ENCODE assay signal across 8 cellular contexts in genomic region chr17:45221081-45221996, GRCh38. TPM values are rescaled to one million over a fixed set of nuclear protein-coding genes. Genes with fewer than 3 reads are reported as not detected.
DNase-seq lines count a peak whose midpoint lies in the region; FAIRE-seq and TF ChIP-seq lines count a peak whose summit lies in the region.

Gene FMNL1, plus strand, starts transcription at chr17:45221885. Its CDS starts 240 bp downstream, at chr17:45222125.

- no peak within 1 kb of the TSS for H2BK12ac ChIP-seq in H1 (ENCODE audit: low read depth, low read length)

- peak in 1 of 2 experiments; percentile 64; a peak in 1 of 3 replicates for TF ChIP-seq EP300 in H1 (IDR thresholded peaks at IDR 0.05; ENCODE audit: borderline replicate concordance in 1 of 2, low read depth in 2 of 2, low read length in 2 of 2)

- no peak within 1 kb of the TSS for H2BK15ac ChIP-seq in H1 (ENCODE audit: low read length)

- H3K23me2 ChIP-seq in H1 (ENCODE audit: low read depth, low read length) = peaks cover 7% of the 10 kb centered on the region; the same call in 1 of the 2 replicates

- 15% methylated on average over 16 of the region's 95 CpGs; no CpG with 5 or more reads in 1 of the 2 experiments for WGBS in H1 (ENCODE audit: extremely low coverage in 1 of 2, insufficient coverage in 1 of 2, insufficient read length in 1 of 2, insufficient replicate concordance in 2 of 2, low coverage in 1 of 2, low lambda C conversion rate in 2 of 2, missing lambda C conversion rate in 1 of 2), 2 experiments
- 2% methylated on average over 95 of the region's 95 CpGs for WGBS in thymus

- H3K9ac ChIP-seq in H1 (replicated peaks in 1 of 4; ENCODE audit: extremely low read depth in 1 of 4, low read depth in 3 of 4, low read length in 3 of 4) (no peak within 1 kb of the TSS), mucosa of rectum (ENCODE audit: low read depth in 1 of 2, low read length in 2 of 2) (peak within 1 kb of the TSS; percentile 56 to 64)

- no peak within 1 kb of the TSS for H3K4ac ChIP-seq in H1 (replicated peaks; ENCODE audit: insufficient read length, low read depth, low read length)

- H3K9me3 ChIP-seq in H1 (ENCODE audit: insufficient read depth in 2 of 2, low read depth in 1 of 2, low read length in 1 of 2) (no peaks in the 10 kb centered on the region), mucosa of rectum (ENCODE audit: control insufficient read depth in 2 of 2, low read length in 2 of 2) (no peaks in the 10 kb centered on the region), thymus (ENCODE audit: control insufficient read depth) (no peaks in the 10 kb centered on the region)

- peak within 1 kb of the TSS; percentile 76 for H4K8ac ChIP-seq in H1 (ENCODE audit: extremely low read depth, insufficient read depth, low read length)

- H3K4me2 ChIP-seq in H1 (ENCODE audit: insufficient read depth in 1 of 2, low read depth in 2 of 2, low read length in 2 of 2) = peak within 1 kb of the TSS; percentile 54 to 98

- TF ChIP-seq POLR2A in H1 (IDR thresholded peaks at IDR 0.05; ENCODE audit: control extremely low read depth in 1 of 2, low read depth in 2 of 2, low read length in 2 of 2) = no peak

- no peak for FAIRE-seq in H1 (lab: Jason Lieb, UNC)

- H3K4me1 ChIP-seq in H1 (replicated peaks in 1 of 4; ENCODE audit: control insufficient read depth in 3 of 4, insufficient read depth in 4 of 4, low read length in 3 of 4) = peaks cover 0 to 16% (median 8%) of the 10 kb centered on the region in 4 experiments; a peak in 5 of 7 replicates
- H3K4me1 ChIP-seq in mucosa of rectum (ENCODE audit: control insufficient read depth in 2 of 2, insufficient read depth in 2 of 2, low read length in 2 of 2) = peaks cover 19 to 23% of the 10 kb centered on the region in 2 donors
- H3K4me1 ChIP-seq in thymus (ENCODE audit: control insufficient read depth, insufficient read depth, low read length) = peaks cover 36% of the 10 kb centered on the region

- peak; percentile 58 for DNase-seq in GM03348 (ENCODE audit: low spot score)
- DNase-seq in KBM-7 = peak; percentile 75
- peak; percentile 69 to 72 for DNase-seq in activated CD4-positive, alpha-beta T cell treated with anti-CD3 and anti-CD28 coated beads, Interleukin-2, amount 50 U/mL, for 48 hours
- DNase-seq in H1 (ENCODE audit: low read depth in 1 of 2, low spot score in 2 of 2) = peak in 1 of 2 experiments; percentile 77
- no peak for DNase-seq in SHP77 (lab: John Stamatoyannopoulos, UW)
- no peak for DNase-seq in foreskin melanocyte

- no peak within 1 kb of the TSS for H4K5ac ChIP-seq in H1 (ENCODE audit: insufficient read length, low read depth, low read length)

- in situ Hi-C loops in KBM-7 (cut with MboI; ENCODE audit: low pct_unique_long_range_greater_than_20kb, low sequenced_read_pairs) = no loop called here

- H3K18ac ChIP-seq in H1 (ENCODE audit: extremely low read depth, low read length) = peak within 1 kb of the TSS; percentile 22; the same call in 1 of the 2 replicates

- CTCF ChIA-PET in H1 (lab: Charles Lee; ENCODE audit: partially characterized antibody) = interaction anchor here (0.7 to 9.3 kb wide), 21 partner anchors 12 to 206 kb away, joined by 3 to 282 read pairs (median 10); partner anchors contain the start of genes ACBD4 and HEXIM1

- H3K27me3 ChIP-seq in H1 (replicated peaks in 1 of 4; ENCODE audit: control insufficient read depth in 3 of 4, extremely low read depth in 1 of 4, insufficient read depth in 3 of 4, low read length in 3 of 4) = peaks cover 15 to 45% (median 36%) of the 10 kb centered on the region in 4 experiments
- H3K27me3 ChIP-seq in mucosa of rectum (ENCODE audit: control insufficient read depth in 2 of 2, insufficient read depth in 2 of 2, low read length in 2 of 2) = peaks cover 2 to 9% of the 10 kb centered on the region in 2 donors
- no peaks in the 10 kb centered on the region for H3K27me3 ChIP-seq in thymus (ENCODE audit: control insufficient read depth, insufficient read depth)

- no peak within 1 kb of the TSS for H2BK5ac ChIP-seq in H1 (ENCODE audit: low read depth, low read length)

- H2BK120ac ChIP-seq in H1 (replicated peaks; ENCODE audit: low read depth, low read length) = no peak within 1 kb of the TSS

- H3K23ac ChIP-seq in H1 (ENCODE audit: insufficient read length) = no peak within 1 kb of the TSS

- H3K27ac ChIP-seq in H1 (ENCODE audit: low read depth, low read length) = no peak within 1 kb of the TSS
- H3K27ac ChIP-seq in mucosa of rectum (ENCODE audit: low read depth in 2 of 2, low read length in 2 of 2) = peak within 1 kb of the TSS; percentile 48 to 88
- H3K27ac ChIP-seq in thymus (ENCODE audit: low read depth) = peak within 1 kb of the TSS; percentile 99

- H3K36me3 ChIP-seq in H1 (ENCODE audit: control insufficient read depth in 2 of 4, insufficient read depth in 4 of 4, low read length in 3 of 4) = no peaks in the 10 kb centered on the region
- H3K36me3 ChIP-seq in mucosa of rectum (ENCODE audit: control insufficient read depth in 2 of 2, insufficient read depth in 2 of 2, low read length in 2 of 2) = no peaks in the 10 kb centered on the region
- H3K36me3 ChIP-seq in thymus (ENCODE audit: control insufficient read depth, insufficient read depth) = no peaks in the 10 kb centered on the region

- no peak for TF ChIP-seq RAD21 in H1 (IDR thresholded peaks at IDR 0.05 in 1 of 2, conservative IDR thresholded peaks at IDR 0.05 in 1 of 2; ENCODE audit: low read depth in 2 of 2, low read length in 2 of 2)

- H3K79me1 ChIP-seq in H1 (ENCODE audit: low read depth, low read length) = no peaks in the 10 kb centered on the region

- no peak within 1 kb of the TSS for H3K14ac ChIP-seq in H1 (ENCODE audit: insufficient read length)

- H2BK20ac ChIP-seq in H1 (ENCODE audit: low read length) = no peak within 1 kb of the TSS

- no peak within 1 kb of the TSS for H4K91ac ChIP-seq in H1 (replicated peaks; ENCODE audit: insufficient read length, low read length)

- no peak within 1 kb of the TSS for H2AK5ac ChIP-seq in H1 (ENCODE audit: low read depth, low read length)

- TF ChIP-seq CTCF in H1 (IDR thresholded peaks at IDR 0.05; ENCODE audit: control extremely low read depth in 1 of 3, insufficient read depth in 1 of 3, low read depth in 1 of 3, low read length in 3 of 3) = no peak; a peak in 1 of 4 replicates

- H3K79me2 ChIP-seq in H1 (ENCODE audit: control insufficient read depth in 1 of 2, insufficient read depth in 2 of 2, low read length in 2 of 2) = no peaks in the 10 kb centered on the region

- H2AFZ ChIP-seq in H1 (ENCODE audit: low read length) = peak within 1 kb of the TSS; percentile 79; the same call in 1 of the 2 replicates

- H3K4me3 ChIP-seq in H1 (ENCODE audit: extremely low read depth in 1 of 4, insufficient read depth in 2 of 4, low read depth in 3 of 4, low read length in 4 of 4) (peak within 1 kb of the TSS; percentile 37 to 85 (median 60)), mucosa of rectum (ENCODE audit: low read length in 2 of 2) (peak within 1 kb of the TSS; percentile 53 to 72), thymus (ENCODE audit: low read length) (peak within 1 kb of the TSS; percentile 100)

- no peaks in the 10 kb centered on the region for H4K20me1 ChIP-seq in H1 (replicated peaks in 1 of 2; ENCODE audit: control insufficient read depth in 1 of 2, insufficient read depth in 2 of 2, low read length in 2 of 2)

- POLR2A ChIA-PET in H1 (lab: Charles Lee; ENCODE audit: partially characterized antibody) = interaction anchor here (0.9 to 6.5 kb wide), 8 partner anchors 12 to 72 kb away, joined by 3 to 54 read pairs (median 3); partner anchors contain the start of genes HEXIM1 and HEXIM2

- no peak within 1 kb of the TSS for H3K56ac ChIP-seq in H1 (replicated peaks; ENCODE audit: insufficient read length, low read depth, low read length)

TF ChIP-seq in H1, 55 proteins besides CTCF, POLR2A, EP300 and RAD21 (continues in another document):
- TF ChIP-seq TAF1 (IDR thresholded peaks at IDR 0.05; ENCODE audit: low read depth, low read length) (0 out of 2 replicates have a peak, but pooled peaks have one; percentile 24), GTF2F1 (IDR thresholded peaks at IDR 0.05; ENCODE audit: borderline replicate concordance, low read depth, low read length) (no peak), RNF2 (IDR thresholded peaks at IDR 0.05; ENCODE audit: borderline replicate concordance, low read depth, low read length, missing control alignments, poor library complexity, severe bottlenecking) (no peak), ATF3 (IDR thresholded peaks at IDR 0.05; ENCODE audit: insufficient read depth, low read depth, low read length) (no peak), MAX (IDR thresholded peaks at IDR 0.05) (no peak), EGR1 (IDR thresholded peaks at IDR 0.05; ENCODE audit: borderline replicate concordance, low read depth, low read length) (0 out of 2 replicates have a peak, but pooled peaks have one; percentile 46), TCF12 (IDR thresholded peaks at IDR 0.05; ENCODE audit: low read depth, low read length) (no peak), BRCA1 (IDR thresholded peaks at IDR 0.05; ENCODE audit: low read depth, low read length) (no peak), KDM5A (IDR thresholded peaks at IDR 0.05; ENCODE audit: low read length) (no peak), SP4 (IDR thresholded peaks at IDR 0.05; ENCODE audit: low read length) (no peak), TEAD4 (IDR thresholded peaks at IDR 0.05; ENCODE audit: low read depth, low read length) (no peak), SP2 (IDR thresholded peaks at IDR 0.05; ENCODE audit: low read length) (no peak), HDAC6 (IDR thresholded peaks at IDR 0.05; ENCODE audit: low read depth, low read length) (no peak), SRF (IDR thresholded peaks at IDR 0.05; ENCODE audit: low read depth, low read length) (no peak), CREB1 (IDR thresholded peaks at IDR 0.05) (no peak), TBP (IDR thresholded peaks at IDR 0.05; ENCODE audit: low read depth, low read length) (no peak)

RNA-seq across cellular contexts. Expression of gene FMNL1, which starts in this region (rescaled TPM):
- total RNA-seq in H1 (2021; fragmentation: NEBNext Ultra II Directional; extraction: Animal tissue kit (Norgen Biotek cat#: 25700)) = 8.6 and 9.8 TPM in 2 replicates
- polyA plus RNA-seq in H1 (2011; rRNA removed) (2.5 and 5.3 TPM in 2 replicates), thymus (79.5 TPM)
- polyA plus RNA-seq in H1 (2011; cell fraction: cytosol; rRNA removed) = 3.5 TPM
- 17.2 TPM for polyA plus RNA-seq in H1 (2011; cell fraction: nucleus; rRNA removed)
- 6.9 to 11.7 TPM (median 8.4 TPM) in 4 replicates for polyA plus RNA-seq in H1 (2012, experiment 1 of 2)
- polyA plus RNA-seq in H1 (2012, experiment 2 of 2) = 7.1 TPM
- polyA plus RNA-seq in H1 (2013, experiment 1 of 2) = 6.8 TPM
- polyA plus RNA-seq in H1 (2013, experiment 2 of 2) = 7.0 TPM
- 1.9 and 2.8 TPM in 2 replicates for polyA minus RNA-seq in H1 (2011; rRNA and poly(A)+ RNA removed)
- 3.7 TPM for polyA minus RNA-seq in H1 (2011; cell fraction: cytosol; rRNA and poly(A)+ RNA removed)
- polyA minus RNA-seq in H1 (2011; cell fraction: nucleus; rRNA and poly(A)+ RNA removed) = 6.9 TPM

Comparison
In these comparisons a context has a peak if more than half of its experiments do, and no peak if none do; other contexts are left out.
1. DNase-seq: peak in GM03348 (single experiment), KBM-7 (single experiment) and activated CD4-positive, alpha-beta T cell treated with anti-CD3 and anti-CD28 coated beads, Interleukin-2, amount 50 U/mL, for 48 hours (2 of 2); none in SHP77 (0 of 2) and foreskin melanocyte (single experiment).
2. H3K9ac ChIP-seq: peak in mucosa of rectum (2 of 2); none in H1 (0 of 4).
3. Peak in every context shown above with its lines, with median percentiles within 50 percentile points of each other: H3K4me3 ChIP-seq.